Comparison of ENCODE assay signal across 1 cellular context in genomic region chr7:95865716-95866371, GRCh38.
TF ChIP-seq lines count a peak whose summit lies in the region.

No MANE protein-coding gene starts in this region.

TF ChIP-seq in WTC11, 78 proteins besides CTCF, POLR2A, EP300 and RAD21 (continued from another document):
- TF ChIP-seq, protein P1, sequence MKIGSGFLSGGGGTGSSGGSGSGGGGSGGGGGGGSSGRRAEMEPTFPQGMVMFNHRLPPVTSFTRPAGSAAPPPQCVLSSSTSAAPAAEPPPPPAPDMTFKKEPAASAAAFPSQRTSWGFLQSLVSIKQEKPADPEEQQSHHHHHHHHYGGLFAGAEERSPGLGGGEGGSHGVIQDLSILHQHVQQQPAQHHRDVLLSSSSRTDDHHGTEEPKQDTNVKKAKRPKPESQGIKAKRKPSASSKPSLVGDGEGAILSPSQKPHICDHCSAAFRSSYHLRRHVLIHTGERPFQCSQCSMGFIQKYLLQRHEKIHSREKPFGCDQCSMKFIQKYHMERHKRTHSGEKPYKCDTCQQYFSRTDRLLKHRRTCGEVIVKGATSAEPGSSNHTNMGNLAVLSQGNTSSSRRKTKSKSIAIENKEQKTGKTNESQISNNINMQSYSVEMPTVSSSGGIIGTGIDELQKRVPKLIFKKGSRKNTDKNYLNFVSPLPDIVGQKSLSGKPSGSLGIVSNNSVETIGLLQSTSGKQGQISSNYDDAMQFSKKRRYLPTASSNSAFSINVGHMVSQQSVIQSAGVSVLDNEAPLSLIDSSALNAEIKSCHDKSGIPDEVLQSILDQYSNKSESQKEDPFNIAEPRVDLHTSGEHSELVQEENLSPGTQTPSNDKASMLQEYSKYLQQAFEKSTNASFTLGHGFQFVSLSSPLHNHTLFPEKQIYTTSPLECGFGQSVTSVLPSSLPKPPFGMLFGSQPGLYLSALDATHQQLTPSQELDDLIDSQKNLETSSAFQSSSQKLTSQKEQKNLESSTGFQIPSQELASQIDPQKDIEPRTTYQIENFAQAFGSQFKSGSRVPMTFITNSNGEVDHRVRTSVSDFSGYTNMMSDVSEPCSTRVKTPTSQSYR (CRISPR knock-in tag; IDR thresholded peaks at IDR 0.05) = no peak
- TF ChIP-seq PREB (CRISPR knock-in tag; IDR thresholded peaks at IDR 0.05; ENCODE audit: borderline replicate concordance) (no peak), CREB1 (CRISPR knock-in tag; IDR thresholded peaks at IDR 0.05) (no peak), TEAD1 (CRISPR knock-in tag; IDR thresholded peaks at IDR 0.05) (no peak), GABPB1 (CRISPR knock-in tag; IDR thresholded peaks at IDR 0.05) (no peak), E2F5 (CRISPR knock-in tag; IDR thresholded peaks at IDR 0.05) (no peak), CBFB (CRISPR knock-in tag; IDR thresholded peaks at IDR 0.05; ENCODE audit: low read depth) (no peak), E2F1 (CRISPR knock-in tag; IDR thresholded peaks at IDR 0.05) (no peak), IRF2 (CRISPR knock-in tag; IDR thresholded peaks at IDR 0.05; ENCODE audit: borderline replicate concordance, low read depth) (no peak), ZNF232 (CRISPR knock-in tag; IDR thresholded peaks at IDR 0.05) (no peak), ARID4B (CRISPR knock-in tag; IDR thresholded peaks at IDR 0.05; ENCODE audit: borderline replicate concordance) (no peak), JAZF1 (CRISPR knock-in tag; IDR thresholded peaks at IDR 0.05) (no peak), ZNF416 (CRISPR knock-in tag; IDR thresholded peaks at IDR 0.05) (no peak), GTF2I (CRISPR knock-in tag; conservative IDR thresholded peaks at IDR 0.05) (no peak), ZNF317 (CRISPR knock-in tag; IDR thresholded peaks at IDR 0.05; ENCODE audit: borderline replicate concordance, low read depth) (no peak), ZNF671 (CRISPR knock-in tag; IDR thresholded peaks at IDR 0.05) (no peak)
- TF ChIP-seq, protein P2, sequence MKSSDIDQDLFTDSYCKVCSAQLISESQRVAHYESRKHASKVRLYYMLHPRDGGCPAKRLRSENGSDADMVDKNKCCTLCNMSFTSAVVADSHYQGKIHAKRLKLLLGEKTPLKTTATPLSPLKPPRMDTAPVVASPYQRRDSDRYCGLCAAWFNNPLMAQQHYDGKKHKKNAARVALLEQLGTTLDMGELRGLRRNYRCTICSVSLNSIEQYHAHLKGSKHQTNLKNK (CRISPR knock-in tag; IDR thresholded peaks at IDR 0.05) = no peak
